In the genomic region with DNA sequence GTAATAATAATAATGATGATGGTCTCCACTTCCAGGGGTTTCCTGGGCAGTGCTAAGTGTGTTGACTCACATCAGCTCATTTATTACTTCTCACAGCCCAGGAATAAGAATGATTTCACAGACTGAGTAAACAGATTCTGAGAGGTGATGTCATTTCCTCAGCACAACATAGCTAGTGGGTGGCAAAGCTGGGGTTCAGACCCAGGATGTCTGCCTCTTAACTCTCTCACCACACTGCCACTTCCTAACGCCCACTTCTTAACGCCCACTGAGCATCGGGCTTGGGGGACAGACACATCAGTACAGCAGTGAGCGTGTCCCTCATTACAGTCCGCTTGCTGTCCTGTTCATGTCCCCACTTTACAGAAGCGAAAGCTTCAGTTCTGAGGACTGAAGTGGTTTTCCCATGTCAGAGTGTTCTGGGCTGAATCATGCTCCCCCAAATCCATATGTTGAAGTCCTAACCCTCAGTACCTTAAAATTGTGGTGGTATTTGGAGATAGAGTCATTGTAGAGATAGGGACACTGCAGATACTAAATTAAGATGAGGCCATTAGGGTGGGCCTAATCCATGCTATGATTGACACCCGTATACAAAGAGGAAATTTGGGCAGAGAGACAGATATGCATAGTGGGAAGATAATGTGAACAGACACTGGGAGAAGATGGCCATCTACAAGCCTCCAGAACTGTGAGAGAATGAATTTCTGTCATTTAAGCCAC, we compare ENCODE assay signal across 9 cellular contexts.
A peak's percentile ranks its signal among the peaks of the same experiment; 100 is the strongest.
DNase-seq lines count a peak whose midpoint lies in the region; ATAC-seq and TF ChIP-seq lines count a peak whose summit lies in the region.
"Had no signal": no experiment of that assay in that cellular context is flagged by ENCODE, and none has a peak within 500 bp of the region (broad histone marks: within the 10 kb centered on the region; RNA-seq: fewer than 3 reads in every experiment).

No MANE protein-coding gene starts in this region.

- peak overlapping the region; percentile 11 for H3K4me3 Mint-ChIP-seq in activated CD4-positive, alpha-beta T cell treated with anti-CD3 and anti-CD28 coated beads, Interleukin-2, amount 10 ng/mL, durations not matched to agents 24 days and 14 days
- H3K4me3 Mint-ChIP-seq in nephron progenitor cell = no peak overlapping the region

- peak; percentile 92 for DNase-seq in A172 (ENCODE audit: low spot score)
- DNase-seq in activated CD4-positive, alpha-beta T cell treated with anti-CD3 and anti-CD28 coated beads, Interleukin-2, amount 10 ng/mL, durations not matched to agents 24 days and 14 days = peak; percentile 87
- DNase-seq in epithelial cell of esophagus (ENCODE audit: low read depth) = peak; percentile 71
- DNase-seq in stimulated activated CD8-positive, alpha-beta memory T cell treated with anti-CD3 and anti-CD28 coated beads, Interleukin-12 subunit alpha, Interleukin-12 subunit beta, amount 100 ng/mL, for 1 hour (ENCODE audit: low read depth) = peak; percentile 33
- no peak for DNase-seq in nephron progenitor cell
- DNase-seq in hepatocyte (ENCODE audit: low spot score) = no peak

- WGBS in hepatocyte (ENCODE audit: low lambda C conversion rate, missing lambda C conversion rate) = 81% methylated on average over 7 of the region's 7 CpGs

- intact Hi-C loops in activated CD4-positive, alpha-beta T cell treated with anti-CD3 and anti-CD28 coated beads, Interleukin-2, amount 10 ng/mL, durations not matched to agents 24 days and 14 days (cut with micrococcal nuclease) = loop anchor here (1.0 kb wide), 2 partner anchors 71 to 115 kb away; no protein-coding TSS in a partner anchor

- no peaks in the 10 kb centered on the region for H3K27me3 ChIP-seq in hepatocyte

- no peaks in the 10 kb centered on the region for H3K9me3 Mint-ChIP-seq in activated CD4-positive, alpha-beta T cell treated with anti-CD3 and anti-CD28 coated beads, Interleukin-2, amount 10 ng/mL, durations not matched to agents 24 days and 14 days
- no peaks in the 10 kb centered on the region for H3K9me3 Mint-ChIP-seq in nephron progenitor cell

- H3K4me1 ChIP-seq in hepatocyte (ENCODE audit: insufficient read depth) = no peaks in the 10 kb centered on the region

- no peak overlapping the region for H3K4me2 ChIP-seq in hepatocyte

- no peaks in the 10 kb centered on the region for H3K27me3 Mint-ChIP-seq in activated CD4-positive, alpha-beta T cell treated with anti-CD3 and anti-CD28 coated beads, Interleukin-2, amount 10 ng/mL, durations not matched to agents 24 days and 14 days
- peaks cover 7% of the 10 kb centered on the region for H3K27me3 Mint-ChIP-seq in nephron progenitor cell (ENCODE audit: low read depth, poor library complexity)

- no peak for TF ChIP-seq CTCF in epithelial cell of esophagus (IDR thresholded peaks at IDR 0.05; ENCODE audit: insufficient read depth, low read depth, low read length, missing control alignments)
- no peak for TF ChIP-seq CTCF in nephron progenitor cell (IDR thresholded peaks at IDR 0.05)
- TF ChIP-seq CTCF in hepatocyte (IDR thresholded peaks at IDR 0.05; ENCODE audit: poor library complexity) = no peak

- peaks cover 31% of the 10 kb centered on the region for H3K4me1 Mint-ChIP-seq in activated CD4-positive, alpha-beta T cell treated with anti-CD3 and anti-CD28 coated beads, Interleukin-2, amount 10 ng/mL, durations not matched to agents 24 days and 14 days
- peaks cover 60% of the 10 kb centered on the region for H3K4me1 Mint-ChIP-seq in nephron progenitor cell

- H3K36me3 ChIP-seq in hepatocyte (replicated peaks; ENCODE audit: insufficient read depth, low read depth) = no peaks in the 10 kb centered on the region
- H3K36me3 ChIP-seq: thoracic aorta had no signal

- no peak overlapping the region for H3K4me3 ChIP-seq in epithelial cell of esophagus (ENCODE audit: low read length)
- H3K4me3 ChIP-seq in hepatocyte = no peak overlapping the region
- H3K4me3 ChIP-seq: thoracic aorta had no signal

- H3K9me2 ChIP-seq in hepatocyte (replicated peaks; ENCODE audit: insufficient read depth) = no peaks in the 10 kb centered on the region

- H3K27ac ChIP-seq in hepatocyte = no peak overlapping the region
- H3K27ac ChIP-seq: thoracic aorta had no signal

- no peak overlapping the region for H2AFZ ChIP-seq in hepatocyte

- no peaks in the 10 kb centered on the region for H3K36me3 Mint-ChIP-seq in activated CD4-positive, alpha-beta T cell treated with anti-CD3 and anti-CD28 coated beads, Interleukin-2, amount 10 ng/mL, durations not matched to agents 24 days and 14 days (ENCODE audit: low read depth)
- H3K36me3 Mint-ChIP-seq in nephron progenitor cell (ENCODE audit: low read depth) = no peaks in the 10 kb centered on the region

- H3K9me3 ChIP-seq in hepatocyte (ENCODE audit: low read depth) = no peaks in the 10 kb centered on the region
- H3K9me3 ChIP-seq: thoracic aorta had no signal

- H4K20me1 ChIP-seq in hepatocyte (ENCODE audit: insufficient read depth, poor library complexity, severe bottlenecking) = no peaks in the 10 kb centered on the region

- ATAC-seq in GM21825 (IDR thresholded peaks at IDR 0.05; ENCODE audit: unreplicated experiment) (peak; percentile 77), HG02981 (IDR thresholded peaks at IDR 0.05; ENCODE audit: unreplicated experiment) (no peak)

- peak overlapping the region; percentile 83 for H3K27ac Mint-ChIP-seq in activated CD4-positive, alpha-beta T cell treated with anti-CD3 and anti-CD28 coated beads, Interleukin-2, amount 10 ng/mL, durations not matched to agents 24 days and 14 days
- H3K27ac Mint-ChIP-seq in nephron progenitor cell = no peak overlapping the region

- H3K79me2 ChIP-seq in hepatocyte = no peaks in the 10 kb centered on the region

Comparison
In these comparisons a context has a peak if more than half of its experiments do, and no peak if none do; other contexts are left out.
1. DNase-seq: peak in A172 (single experiment), activated CD4-positive, alpha-beta T cell treated with anti-CD3 and anti-CD28 coated beads, Interleukin-2, amount 10 ng/mL, durations not matched to agents 24 days and 14 days (single experiment), epithelial cell of esophagus (single experiment) and stimulated activated CD8-positive, alpha-beta memory T cell treated with anti-CD3 and anti-CD28 coated beads, Interleukin-12 subunit alpha, Interleukin-12 subunit beta, amount 100 ng/mL, for 1 hour (single experiment); none in nephron progenitor cell (single experiment) and hepatocyte (single experiment).